8 cellular contexts compared by ENCODE assay signal in the genomic region with DNA sequence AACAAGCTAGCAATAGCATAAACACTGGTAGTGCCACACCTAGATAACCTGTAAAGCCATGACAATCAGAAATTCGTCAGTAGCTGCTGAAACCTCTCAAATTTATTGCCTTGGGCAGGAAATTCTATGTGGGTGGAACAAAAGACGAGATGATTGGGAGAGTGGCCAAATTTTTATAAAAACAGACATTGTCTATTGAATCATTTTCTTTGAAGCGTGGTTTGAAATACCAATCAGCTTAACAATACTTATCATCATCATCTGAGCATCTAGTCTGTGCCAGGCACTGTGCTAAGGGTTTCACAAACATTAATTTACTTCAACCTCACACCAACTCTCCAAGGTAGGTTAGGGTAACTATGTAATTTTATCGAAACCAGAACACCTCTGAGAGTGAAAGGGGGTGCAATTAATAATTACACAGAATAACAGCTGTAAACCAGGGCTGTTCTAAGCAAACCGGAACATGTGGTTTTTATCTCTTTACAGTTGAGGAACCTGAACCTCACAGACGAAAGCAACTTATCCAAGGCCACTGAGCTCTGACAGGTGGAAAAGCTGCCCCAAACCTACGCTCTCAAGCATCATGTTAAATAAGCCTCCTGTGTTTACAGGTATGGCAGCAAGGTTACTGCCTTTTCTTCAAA. TPM values are rescaled to one million over a fixed set of nuclear protein-coding genes. Genes with fewer than 3 reads are reported as not detected.
DNase-seq lines count a peak whose midpoint lies in the region; ATAC-seq, FAIRE-seq and TF ChIP-seq lines count a peak whose summit lies in the region.

No MANE protein-coding gene starts in this region.

- no peak for TF ChIP-seq CTCF in endothelial cell of umbilical vein (IDR thresholded peaks at IDR 0.05; ENCODE audit: extremely low read depth in 1 of 2, insufficient read depth in 1 of 2, low read depth in 1 of 2, low read length in 2 of 2)
- no peak for TF ChIP-seq CTCF in type B pancreatic cell (conservative IDR thresholded peaks at IDR 0.05)

- peak overlapping the region; percentile 81 for H3K4me2 ChIP-seq in endothelial cell of umbilical vein (ENCODE audit: insufficient read depth, low read length)

- no peaks in the 10 kb centered on the region for H3K27me3 Mint-ChIP-seq in activated T-cell treated with anti-CD3 and anti-CD28 coated beads, Interleukin-2, amount 50 U/mL, for 72 hours (ENCODE audit: low read depth)
- H3K27me3 Mint-ChIP-seq in type B pancreatic cell, result no peaks in the 10 kb centered on the region

- CTCF ChIA-PET in endothelial cell of umbilical vein (lab: Charles Lee), result interaction anchor here (0.6 to 2.4 kb wide), 10 partner anchors 9 to 63 kb away, joined by 3 to 11 read pairs (median 5); partner anchors contain the start of gene NHSL1

- no TSS peak for BruUV-seq in endothelial cell of umbilical vein (replicated peaks; lab: Mats Ljungman, UMichigan)

- H3K9ac ChIP-seq in endothelial cell of umbilical vein (replicated peaks; ENCODE audit: extremely low read depth, insufficient read depth, low read length), result no peak overlapping the region

- H3K36me3 Mint-ChIP-seq in activated T-cell treated with anti-CD3 and anti-CD28 coated beads, Interleukin-2, amount 50 U/mL, for 72 hours (ENCODE audit: insufficient read depth in 2 of 2), result no peaks in the 10 kb centered on the region
- H3K36me3 Mint-ChIP-seq in type B pancreatic cell, result peaks cover 6% of the 10 kb centered on the region

- H3K36me3 ChIP-seq in endothelial cell of umbilical vein (ENCODE audit: control insufficient read depth in 2 of 2, extremely low read depth in 1 of 2, insufficient read depth in 2 of 2, low read length in 2 of 2), result no peaks in the 10 kb centered on the region

- H3K9me3 Mint-ChIP-seq in activated T-cell treated with anti-CD3 and anti-CD28 coated beads, Interleukin-2, amount 50 U/mL, for 72 hours, result peaks cover 0 to 2% of the 10 kb centered on the region in 2 donors
- H3K9me3 Mint-ChIP-seq in type B pancreatic cell, result no peaks in the 10 kb centered on the region

- no peaks in the 10 kb centered on the region for H3K27me3 ChIP-seq in endothelial cell of umbilical vein (ENCODE audit: control insufficient read depth in 2 of 2, insufficient read depth in 2 of 2, low read length in 2 of 2)

- H3K27ac ChIP-seq in endothelial cell of umbilical vein (ENCODE audit: insufficient read depth, low read depth, low read length), result peak overlapping the region; percentile 26

- no peak for TF ChIP-seq POLR2A in endothelial cell of umbilical vein (IDR thresholded peaks at IDR 0.05; ENCODE audit: low read depth, low read length)

- H3K4me3 Mint-ChIP-seq in activated T-cell treated with anti-CD3 and anti-CD28 coated beads, Interleukin-2, amount 50 U/mL, for 72 hours, result peak overlapping the region; percentile 39 to 62
- no peak overlapping the region for H3K4me3 Mint-ChIP-seq in type B pancreatic cell

- POLR2A ChIA-PET in endothelial cell of umbilical vein (lab: Charles Lee), result interaction anchor here (0.7 kb wide), 1 partner anchor 270 kb away, joined by 3 read pairs; no protein-coding TSS in a partner anchor

- peaks cover 18% of the 10 kb centered on the region for H3K79me2 ChIP-seq in endothelial cell of umbilical vein (ENCODE audit: control insufficient read depth, insufficient read depth, low read length)

- no peaks in the 10 kb centered on the region for H3K9me3 ChIP-seq in endothelial cell of umbilical vein (replicated peaks; ENCODE audit: control insufficient read depth, insufficient read depth, low read length)

- H3K9me1 ChIP-seq in endothelial cell of umbilical vein (replicated peaks; ENCODE audit: control insufficient read depth, extremely low read depth, insufficient read depth, low read length), result no peaks in the 10 kb centered on the region

- peak; percentile 46 to 63 for ATAC-seq in activated T-cell treated with anti-CD3 and anti-CD28 coated beads, Interleukin-2, amount 50 U/mL, for 72 hours (replicated peaks in 1 of 2)
- ATAC-seq in HG02840 (IDR thresholded peaks at IDR 0.05; ENCODE audit: low FRiP score, unreplicated experiment), result peak; percentile 93

- DNase-seq in activated T-cell treated with anti-CD3 and anti-CD28 coated beads, Interleukin-2, amount 50 U/mL, for 72 hours, result no peak
- no peak for DNase-seq in activated T-cell treated with anti-CD3 and anti-CD28 coated beads for 4 hours
- peak; percentile 92 for DNase-seq in NCI-H748 treated with DMSO at 0.1 percent for 48 hours (lab: John Stamatoyannopoulos, UW)
- peak; percentile 83 for DNase-seq in endothelial cell of umbilical vein (ENCODE audit: low read depth, low spot score)
- no peak for DNase-seq in type B pancreatic cell (ENCODE audit: extremely low spot score, unreplicated experiment)
- DNase-seq in putamen (ENCODE audit: low spot score), result no peak
- DNase-seq in dedifferentiated amniotic fluid mesenchymal stem cell (ENCODE audit: extremely low spot score), result no peak

- H3K27ac Mint-ChIP-seq in activated T-cell treated with anti-CD3 and anti-CD28 coated beads, Interleukin-2, amount 50 U/mL, for 72 hours, result peak overlapping the region; percentile 19
- H3K27ac Mint-ChIP-seq in type B pancreatic cell, result peak overlapping the region; percentile 92

- intact Hi-C loops in endothelial cell of umbilical vein (cut with micrococcal nuclease), result loop anchor here (1.0 kb wide), 1 partner anchor 9 kb away; no protein-coding TSS in a partner anchor

- peak overlapping the region in 1 of 3 experiments; percentile 17 for H3K4me3 ChIP-seq in endothelial cell of umbilical vein (replicated peaks in 1 of 3; ENCODE audit: insufficient read depth in 1 of 3, low read depth in 1 of 3, low read length in 3 of 3)

- dilution Hi-C loops in endothelial cell of umbilical vein (cut with MboI; ENCODE audit: extremely low pct_ligation_motif_present, low sequenced_read_pairs), result no loop called here

- peaks cover 24% of the 10 kb centered on the region for H3K4me1 ChIP-seq in endothelial cell of umbilical vein (ENCODE audit: control insufficient read depth, extremely low read depth, insufficient read depth, low read length)

- H3K4me1 Mint-ChIP-seq in activated T-cell treated with anti-CD3 and anti-CD28 coated beads, Interleukin-2, amount 50 U/mL, for 72 hours (ENCODE audit: low read depth), result peaks cover 27% of the 10 kb centered on the region
- H3K4me1 Mint-ChIP-seq in type B pancreatic cell (ENCODE audit: unreplicated experiment), result peaks cover 8% of the 10 kb centered on the region

- no peaks in the 10 kb centered on the region for H4K20me1 ChIP-seq in endothelial cell of umbilical vein (replicated peaks; ENCODE audit: control insufficient read depth, extremely low read depth, insufficient read depth, low read length)

- H2AFZ ChIP-seq in endothelial cell of umbilical vein (ENCODE audit: low read depth, low read length), result no peak overlapping the region

- FAIRE-seq in endothelial cell of umbilical vein (lab: Jason Lieb, UNC), result peak; percentile 82

TF ChIP-seq in endothelial cell of umbilical vein, 7 proteins besides CTCF, POLR2A, EP300 and RAD21:
- TF ChIP-seq, protein P1, sequence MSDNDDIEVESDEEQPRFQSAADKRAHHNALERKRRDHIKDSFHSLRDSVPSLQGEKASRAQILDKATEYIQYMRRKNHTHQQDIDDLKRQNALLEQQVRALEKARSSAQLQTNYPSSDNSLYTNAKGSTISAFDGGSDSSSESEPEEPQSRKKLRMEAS (IDR thresholded peaks at IDR 0.05; ENCODE audit: insufficient read depth, insufficient read length), result no peak
- TF ChIP-seq EZH2 (IDR thresholded peaks at IDR 0.05; ENCODE audit: borderline replicate concordance, low read depth, low read length, severe bottlenecking) (no peak), GATA2 (IDR thresholded peaks at IDR 0.05; ENCODE audit: insufficient read depth, insufficient read length, low read depth, low read length) (peak; percentile 85), POLR2AphosphoS5 (IDR thresholded peaks at IDR 0.05; ENCODE audit: insufficient read depth, low read depth, low read length) (peak; percentile 26), MYC (IDR thresholded peaks at IDR 0.05; ENCODE audit: low read depth, low read length) (no peak), FOS (IDR thresholded peaks at IDR 0.05; ENCODE audit: borderline replicate concordance, insufficient read depth, low read length) (no peak)

RNA-seq across cellular contexts. Expression of gene NHSL1, which starts 43.4 kb away (rescaled TPM):
- total RNA-seq in activated T-cell treated with anti-CD3 and anti-CD28 coated beads, Interleukin-2, amount 50 U/mL, for 72 hours, result 1 to 10 TPM; 1.2 to 1.6 TPM
- 55.0 and 66.9 TPM in 2 replicates for total RNA-seq in endothelial cell of umbilical vein
- 24.8 and 25.2 TPM in 2 replicates for polyA plus RNA-seq in endothelial cell of umbilical vein
- polyA plus RNA-seq in endothelial cell of umbilical vein (2011; cell fraction: cytosol; rRNA removed), result 23.5 and 25.5 TPM in 2 replicates
- 53.5 and 60.0 TPM in 2 replicates for polyA plus RNA-seq in endothelial cell of umbilical vein (2011; cell fraction: nucleus; rRNA removed)
- 35.2 and 36.6 TPM in 2 replicates for polyA plus RNA-seq in endothelial cell of umbilical vein (2012)
- 107 and 133 TPM in 2 replicates for polyA minus RNA-seq in endothelial cell of umbilical vein
- polyA minus RNA-seq in endothelial cell of umbilical vein (2011; cell fraction: cytosol; rRNA and poly(A)+ RNA removed), result 5.1 TPM
- polyA minus RNA-seq in endothelial cell of umbilical vein (2011; cell fraction: nucleus; rRNA and poly(A)+ RNA removed), result 88.3 and 116 TPM in 2 replicates
- total RNA-seq in type B pancreatic cell (ENCODE audit: low replicate concordance), result 29.7 and 63.9 TPM in 2 replicates

RNA-seq across cellular contexts. Expression of gene HEBP2, which starts 51.8 kb away (rescaled TPM):
- 10 to 100 TPM; 36.5 to 41.1 TPM for total RNA-seq in activated T-cell treated with anti-CD3 and anti-CD28 coated beads, Interleukin-2, amount 50 U/mL, for 72 hours
- total RNA-seq in endothelial cell of umbilical vein (75.3 and 81.2 TPM in 2 replicates), type B pancreatic cell (ENCODE audit: low replicate concordance) (68.9 and 112 TPM in 2 replicates)
- 22.5 and 22.6 TPM in 2 replicates for polyA plus RNA-seq in endothelial cell of umbilical vein
- 10.6 and 12.2 TPM in 2 replicates for polyA plus RNA-seq in endothelial cell of umbilical vein (2011; cell fraction: cytosol; rRNA removed)
- 6.7 and 10.0 TPM in 2 replicates for polyA plus RNA-seq in endothelial cell of umbilical vein (2011; cell fraction: nucleus; rRNA removed)
- polyA plus RNA-seq in endothelial cell of umbilical vein (2012), result 58.9 and 90.7 TPM in 2 replicates
- polyA minus RNA-seq in endothelial cell of umbilical vein, result 2.9 and 4.2 TPM in 2 replicates
- 0.72 TPM for polyA minus RNA-seq in endothelial cell of umbilical vein (2011; cell fraction: cytosol; rRNA and poly(A)+ RNA removed)
- 1.9 and 2.3 TPM in 2 replicates for polyA minus RNA-seq in endothelial cell of umbilical vein (2011; cell fraction: nucleus; rRNA and poly(A)+ RNA removed)

Comparison
In these comparisons a context has a peak if more than half of its experiments do, and no peak if none do; other contexts are left out.
1. DNase-seq: peak in NCI-H748 treated with DMSO at 0.1 percent for 48 hours (single experiment) and endothelial cell of umbilical vein (single experiment); none in activated T-cell treated with anti-CD3 and anti-CD28 coated beads, Interleukin-2, amount 50 U/mL, for 72 hours (0 of 2), activated T-cell treated with anti-CD3 and anti-CD28 coated beads for 4 hours (single experiment), type B pancreatic cell (single experiment), putamen (single experiment) and dedifferentiated amniotic fluid mesenchymal stem cell (single experiment).
2. RNA of gene NHSL1, which starts 43.4 kb away (total RNA-seq): 55.0 to 66.9 TPM in endothelial cell of umbilical vein and 29.7 to 63.9 TPM in type B pancreatic cell; 1.2 to 1.6 TPM in activated T-cell treated with anti-CD3 and anti-CD28 coated beads, Interleukin-2, amount 50 U/mL, for 72 hours; every median in the first group is over 10 times any median in the second.